ENCODE assay signal across 10 cellular contexts in the genomic region with DNA sequence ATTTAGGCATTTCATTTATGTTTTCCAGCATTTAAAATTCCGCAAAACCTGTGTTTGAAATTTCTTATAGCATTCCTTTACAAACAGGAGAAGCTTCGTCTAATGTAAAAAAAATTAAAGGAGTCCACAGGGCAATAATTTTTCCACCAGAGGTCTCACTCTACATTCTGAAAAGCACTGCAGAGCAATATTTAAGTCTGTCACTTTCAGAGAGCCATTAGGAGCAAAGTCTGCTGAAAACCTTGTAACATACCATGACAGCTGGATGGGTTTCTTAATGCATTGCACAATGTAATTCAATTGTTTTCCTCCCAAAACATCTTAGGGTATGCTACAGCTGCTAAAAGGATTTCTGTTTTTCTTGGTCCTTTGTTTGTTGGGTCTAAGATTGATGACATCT. TPM values are rescaled to one million over a fixed set of nuclear protein-coding genes. Genes with fewer than 3 reads are reported as not detected.
DNase-seq lines count a peak whose midpoint lies in the region; TF ChIP-seq lines count a peak whose summit lies in the region.
"Had no signal": no experiment of that assay in that cellular context is flagged by ENCODE, and none has a peak within 500 bp of the region (broad histone marks: within the 10 kb centered on the region; RNA-seq: fewer than 3 reads in every experiment).

No MANE protein-coding gene starts in this region.

- no peaks in the 10 kb centered on the region for H3K4me1 ChIP-seq in smooth muscle cell (ENCODE audit: low read depth)
- no peaks in the 10 kb centered on the region for H3K4me1 ChIP-seq in effector memory CD4-positive, alpha-beta T cell (ENCODE audit: control insufficient read depth, insufficient read depth, low read length, poor library complexity, severe bottlenecking)

- DNase-seq in NCI-H2171 treated with DMSO at 0.1 percent for 48 hours (lab: John Stamatoyannopoulos, UW) (peak; percentile 20), NCI-H2171 (lab: John Stamatoyannopoulos, UW) (no peak), RKO (ENCODE audit: low spot score) (peak; percentile 57), fibroblast of gingiva (ENCODE audit: low read depth) (peak; percentile 73), smooth muscle cell (lab: John Stamatoyannopoulos, UW; ENCODE audit: unreplicated experiment) (no peak), UCSD-AML1 (lab: John Stamatoyannopoulos, UW; ENCODE audit: unreplicated experiment) (no peak), NCI-H146 treated with DMSO at 0.1 percent for 48 hours (lab: John Stamatoyannopoulos, UW; ENCODE audit: unreplicated experiment) (no peak)
- DNase-seq in effector memory CD4-positive, alpha-beta T cell: no peak
- DNase-seq: activated CD4-positive, alpha-beta T cell treated with anti-CD3 and anti-CD28 coated beads, Interleukin-2, amount 50 U/mL, for 4 hours; C1 segment of cervical spinal cord had no signal

- no peaks in the 10 kb centered on the region for H4K20me1 ChIP-seq in smooth muscle cell (ENCODE audit: low read depth)

- H3K36me3 ChIP-seq in smooth muscle cell (ENCODE audit: low read depth): peaks cover 18% of the 10 kb centered on the region
- no peaks in the 10 kb centered on the region for H3K36me3 ChIP-seq in effector memory CD4-positive, alpha-beta T cell (ENCODE audit: control insufficient read depth, insufficient read depth, low read length)

- peaks cover 22% of the 10 kb centered on the region for H3K79me2 ChIP-seq in smooth muscle cell (ENCODE audit: low read depth)

- peak; percentile 33 for TF ChIP-seq CTCF in smooth muscle cell (IDR thresholded peaks at IDR 0.05; ENCODE audit: borderline replicate concordance, insufficient read depth, poor library complexity, severe bottlenecking)

- no peaks in the 10 kb centered on the region for H3K9me3 ChIP-seq in smooth muscle cell (replicated peaks; ENCODE audit: low read depth)
- no peaks in the 10 kb centered on the region for H3K9me3 ChIP-seq in effector memory CD4-positive, alpha-beta T cell (ENCODE audit: control insufficient read depth, low read length)

- H2AFZ ChIP-seq in smooth muscle cell (ENCODE audit: low read depth): no peak overlapping the region

- peaks cover 12% of the 10 kb centered on the region for H3F3A ChIP-seq in smooth muscle cell (ENCODE audit: low read depth)

- H3K27ac ChIP-seq in smooth muscle cell (ENCODE audit: low read depth): no peak overlapping the region
- no peak overlapping the region for H3K27ac ChIP-seq in effector memory CD4-positive, alpha-beta T cell (ENCODE audit: insufficient read depth, low read length, poor library complexity, severe bottlenecking)

- no peak overlapping the region for H3K4me2 ChIP-seq in smooth muscle cell

- no peaks in the 10 kb centered on the region for H3K27me3 ChIP-seq in smooth muscle cell (ENCODE audit: low read depth)
- no peaks in the 10 kb centered on the region for H3K27me3 ChIP-seq in effector memory CD4-positive, alpha-beta T cell (replicated peaks; ENCODE audit: control insufficient read depth, insufficient read depth, low read length, poor library complexity, severe bottlenecking)

- H3K9ac ChIP-seq in smooth muscle cell (ENCODE audit: low read depth): no peak overlapping the region

- 83% methylated on average over 2 of the region's 2 CpGs for WGBS in smooth muscle cell (ENCODE audit: low lambda C conversion rate)

- no peak overlapping the region for H3K4me3 ChIP-seq in smooth muscle cell
- no peak overlapping the region for H3K4me3 ChIP-seq in effector memory CD4-positive, alpha-beta T cell (ENCODE audit: insufficient read depth, low read depth, low read length, poor library complexity, severe bottlenecking)

RNA-seq across cellular contexts. Expression of a gene that starts 18.0 kb away (rescaled TPM):
- total RNA-seq in smooth muscle cell: 15.7 and 16.4 TPM in 2 replicates
- 12.0 and 12.4 TPM in 2 replicates for polyA plus RNA-seq in smooth muscle cell

RNA-seq across cellular contexts. Expression of a gene that starts 32.0 kb away (rescaled TPM):
- 95.3 and 112 TPM in 2 replicates for total RNA-seq in smooth muscle cell
- 46.3 and 51.4 TPM in 2 replicates for polyA plus RNA-seq in smooth muscle cell

Comparison
In these comparisons a context has a peak if more than half of its experiments do, and no peak if none do; other contexts are left out.
1. DNase-seq: peak in NCI-H2171 treated with DMSO at 0.1 percent for 48 hours (single experiment), RKO (single experiment) and fibroblast of gingiva (single experiment); none in NCI-H2171 (single experiment), smooth muscle cell (single experiment), UCSD-AML1 (single experiment), NCI-H146 treated with DMSO at 0.1 percent for 48 hours (single experiment) and effector memory CD4-positive, alpha-beta T cell (0 of 3).